ENCODE assay signal across 17 cellular contexts in genomic region chr4:3867403-3868100, GRCh38.
DNase-seq lines count a peak whose midpoint lies in the region; ATAC-seq and TF ChIP-seq lines count a peak whose summit lies in the region.
"Had no signal": no experiment of that assay in that cellular context is flagged by ENCODE, and none has a peak within 500 bp of the region (broad histone marks: within the 10 kb centered on the region; RNA-seq: fewer than 3 reads in every experiment).

No MANE protein-coding gene starts in this region.

- peaks cover 6% of the 10 kb centered on the region for H3F3A ChIP-seq in neural progenitor cell (ENCODE audit: low read depth)

- H3K27me3 Mint-ChIP-seq in neural progenitor cell (ENCODE audit: insufficient read depth, low read depth): peaks cover 31% of the 10 kb centered on the region
- peaks cover 16% of the 10 kb centered on the region for H3K27me3 Mint-ChIP-seq in activated T-helper 1 cell treated with anti-CD3 and anti-CD28 coated beads, Interleukin-12 subunit alpha, Interleukin-12 subunit beta, Interleukin-2, Interleukin-4 antibody, amounts not matched to agents 30 ng/mL and 10 ng/mL and 1 ng/mL, durations not matched to agents 14 hours and 24 hours and 36 hours (ENCODE audit: insufficient read depth)

- H3K4me1 ChIP-seq in heart right ventricle (peaks cover 0 to 14% (median 3%) of the 10 kb centered on the region in 9 donors), RWPE2 (ENCODE audit: insufficient read depth, poor library complexity, severe bottlenecking) (no peaks in the 10 kb centered on the region), neural progenitor cell (peaks cover 17% of the 10 kb centered on the region), foreskin keratinocyte (no peaks in the 10 kb centered on the region)

- DNase-seq in cardiac septum (ENCODE audit: low spot score) (peak; percentile 76), heart right ventricle (no peak), RWPE2 (ENCODE audit: low spot score) (peak; percentile 38), neural progenitor cell (ENCODE audit: low spot score) (no peak), NCI-H748 (lab: John Stamatoyannopoulos, UW; ENCODE audit: unreplicated experiment) (no peak), foreskin keratinocyte (no peak)
- no peak for DNase-seq in activated T-helper 1 cell treated with anti-CD3 and anti-CD28 coated beads, Interleukin-12 subunit alpha, Interleukin-12 subunit beta, Interleukin-2, Interleukin-4 antibody, amounts not matched to agents 30 ng/mL and 10 ng/mL and 1 ng/mL, durations not matched to agents 14 hours and 24 hours and 36 hours (ENCODE audit: low spot score)
- DNase-seq: HCEC 1CT; NCI-H1092 treated with DMSO at 0.1 percent for 48 hours; NCI-H2081; NCI-H2171 treated with DMSO at 0.1 percent for 48 hours; NCI-H748 treated with DMSO at 0.1 percent for 48 hours; NK-92 treated with Interleukin-12 subunit alpha and Interleukin-12 subunit beta, amount 100 ng/mL, for 24 hours; SHP77 treated with DMSO at 0.1 percent for 48 hours; SK-N-SH had no signal

- H3K4me1 Mint-ChIP-seq in neural progenitor cell: peaks cover 10% of the 10 kb centered on the region
- no peaks in the 10 kb centered on the region for H3K4me1 Mint-ChIP-seq in activated T-helper 1 cell treated with anti-CD3 and anti-CD28 coated beads, Interleukin-12 subunit alpha, Interleukin-12 subunit beta, Interleukin-2, Interleukin-4 antibody, amounts not matched to agents 30 ng/mL and 10 ng/mL and 1 ng/mL, durations not matched to agents 14 hours and 24 hours and 36 hours (ENCODE audit: low read depth)

- intact Hi-C loops in cardiac septum (cut with DNase I): no loop called here
- intact Hi-C loops in heart right ventricle (cut with DNase I): loop anchor here in 1 of 10 donors (5.0 kb wide), 1 partner anchor 95 kb away; no protein-coding TSS in a partner anchor
- intact Hi-C loops in activated T-helper 1 cell treated with anti-CD3 and anti-CD28 coated beads, Interleukin-12 subunit alpha, Interleukin-12 subunit beta, Interleukin-2, Interleukin-4 antibody, amounts not matched to agents 30 ng/mL and 10 ng/mL and 1 ng/mL, durations not matched to agents 14 hours and 24 hours and 36 hours (cut with micrococcal nuclease): no loop called here

- H3K36me3 Mint-ChIP-seq in neural progenitor cell: no peaks in the 10 kb centered on the region
- no peaks in the 10 kb centered on the region for H3K36me3 Mint-ChIP-seq in activated T-helper 1 cell treated with anti-CD3 and anti-CD28 coated beads, Interleukin-12 subunit alpha, Interleukin-12 subunit beta, Interleukin-2, Interleukin-4 antibody, amounts not matched to agents 30 ng/mL and 10 ng/mL and 1 ng/mL, durations not matched to agents 14 hours and 24 hours and 36 hours (ENCODE audit: low read depth)

- 90 to 94% methylated on average over 16 of the region's 16 CpGs for WGBS in heart right ventricle, 2 donors

- no peak overlapping the region for H3K9ac ChIP-seq in neural progenitor cell
- H3K9ac ChIP-seq: SK-N-SH had no signal

- no peak overlapping the region for H3K4me3 Mint-ChIP-seq in neural progenitor cell
- no peak overlapping the region for H3K4me3 Mint-ChIP-seq in activated T-helper 1 cell treated with anti-CD3 and anti-CD28 coated beads, Interleukin-12 subunit alpha, Interleukin-12 subunit beta, Interleukin-2, Interleukin-4 antibody, amounts not matched to agents 30 ng/mL and 10 ng/mL and 1 ng/mL, durations not matched to agents 14 hours and 24 hours and 36 hours

- peaks cover 7% of the 10 kb centered on the region for H3K9me3 Mint-ChIP-seq in neural progenitor cell
- no peaks in the 10 kb centered on the region for H3K9me3 Mint-ChIP-seq in activated T-helper 1 cell treated with anti-CD3 and anti-CD28 coated beads, Interleukin-12 subunit alpha, Interleukin-12 subunit beta, Interleukin-2, Interleukin-4 antibody, amounts not matched to agents 30 ng/mL and 10 ng/mL and 1 ng/mL, durations not matched to agents 14 hours and 24 hours and 36 hours

- H3K27ac Mint-ChIP-seq in neural progenitor cell: peak overlapping the region; percentile 8
- no peak overlapping the region for H3K27ac Mint-ChIP-seq in activated T-helper 1 cell treated with anti-CD3 and anti-CD28 coated beads, Interleukin-12 subunit alpha, Interleukin-12 subunit beta, Interleukin-2, Interleukin-4 antibody, amounts not matched to agents 30 ng/mL and 10 ng/mL and 1 ng/mL, durations not matched to agents 14 hours and 24 hours and 36 hours

- no peak for TF ChIP-seq CTCF in heart right ventricle (IDR thresholded peaks at IDR 0.05)
- TF ChIP-seq CTCF in RWPE2 (IDR thresholded peaks at IDR 0.05; ENCODE audit: poor library complexity, severe bottlenecking): no peak
- no peak for TF ChIP-seq CTCF in neural progenitor cell (IDR thresholded peaks at IDR 0.05)
- TF ChIP-seq CTCF in foreskin keratinocyte (conservative IDR thresholded peaks at IDR 0.05): no peak

- H3K36me3 ChIP-seq in heart right ventricle (no peaks in the 10 kb centered on the region), RWPE2 (ENCODE audit: low read depth) (no peaks in the 10 kb centered on the region), neural progenitor cell (no peaks in the 10 kb centered on the region)

- ATAC-seq in heart right ventricle (no peak), RWPE2 (ENCODE audit: low read depth) (no peak), foreskin keratinocyte (no peak)

- H3K27me3 ChIP-seq in heart right ventricle: peaks cover 0 to 73% (median 58%) of the 10 kb centered on the region in 7 donors
- H3K27me3 ChIP-seq in RWPE2 (ENCODE audit: insufficient read depth, poor library complexity, severe bottlenecking): peaks cover 28% of the 10 kb centered on the region
- H3K27me3 ChIP-seq in neural progenitor cell: peaks cover 46% of the 10 kb centered on the region
- peaks cover 21% of the 10 kb centered on the region for H3K27me3 ChIP-seq in foreskin keratinocyte

- H3K9me3 ChIP-seq in heart right ventricle (no peaks in the 10 kb centered on the region), RWPE2 (ENCODE audit: severe bottlenecking) (no peaks in the 10 kb centered on the region), neural progenitor cell (ENCODE audit: low read depth) (no peaks in the 10 kb centered on the region)
- H3K9me3 ChIP-seq: SK-N-SH had no signal

- peaks cover 6% of the 10 kb centered on the region for H4K20me1 ChIP-seq in neural progenitor cell (ENCODE audit: low read depth)

- no peak overlapping the region for H2AFZ ChIP-seq in neural progenitor cell (replicated peaks)

- no peak overlapping the region for H3K27ac ChIP-seq in heart right ventricle
- H3K27ac ChIP-seq in RWPE2 (ENCODE audit: poor library complexity, severe bottlenecking): no peak overlapping the region
- no peak overlapping the region for H3K27ac ChIP-seq in neural progenitor cell
- H3K27ac ChIP-seq in foreskin keratinocyte: no peak overlapping the region
- H3K27ac ChIP-seq: C4-2B had no signal

- H3K79me2 ChIP-seq in neural progenitor cell (ENCODE audit: low read depth): no peaks in the 10 kb centered on the region

- H3K4me3 ChIP-seq in heart right ventricle: no peak overlapping the region
- no peak overlapping the region for H3K4me3 ChIP-seq in RWPE2 (ENCODE audit: severe bottlenecking)
- no peak overlapping the region for H3K4me3 ChIP-seq in neural progenitor cell
- H3K4me3 ChIP-seq: K562 had no signal

- no peak overlapping the region for H3K4me2 ChIP-seq in neural progenitor cell
- H3K4me2 ChIP-seq: SK-N-SH had no signal

Comparison
In these comparisons a context has a peak if more than half of its experiments do, and no peak if none do; other contexts are left out.
1. DNase-seq: peak in cardiac septum (single experiment) and RWPE2 (single experiment); none in heart right ventricle (0 of 2), neural progenitor cell (single experiment), NCI-H748 (single experiment), foreskin keratinocyte (0 of 2) and activated T-helper 1 cell treated with anti-CD3 and anti-CD28 coated beads, Interleukin-12 subunit alpha, Interleukin-12 subunit beta, Interleukin-2, Interleukin-4 antibody, amounts not matched to agents 30 ng/mL and 10 ng/mL and 1 ng/mL, durations not matched to agents 14 hours and 24 hours and 36 hours (single experiment).